ENCODE assay signal across 23 cellular contexts in the genomic region with DNA sequence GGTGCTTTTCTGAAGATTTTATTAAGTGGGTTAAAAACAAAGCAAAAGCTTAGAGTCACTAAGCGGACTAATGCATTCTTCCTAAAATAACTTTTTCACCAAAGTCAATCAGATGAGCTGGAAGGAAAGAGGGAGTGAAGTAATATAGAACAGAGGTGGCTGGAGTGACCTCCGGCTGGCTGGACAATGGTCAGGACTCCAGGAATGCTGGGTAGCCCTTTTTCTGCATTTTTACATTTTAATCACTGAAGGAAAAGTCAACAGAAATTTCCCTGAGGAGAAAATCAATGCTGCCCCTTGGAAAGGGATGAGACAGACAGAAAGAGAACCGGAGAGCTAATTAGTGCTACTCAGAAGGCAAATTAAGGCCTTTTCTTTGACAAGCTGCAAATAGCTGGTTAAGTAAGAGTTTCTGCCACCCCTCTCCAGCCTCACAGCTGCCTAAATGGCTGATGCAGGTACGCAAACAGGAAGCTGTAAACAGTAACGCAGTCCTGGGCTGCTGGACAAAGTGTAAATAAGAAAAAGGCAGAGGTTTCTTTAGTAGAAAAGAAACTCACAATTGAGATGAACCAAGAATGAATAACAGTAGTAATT. TPM values are rescaled to one million over a fixed set of nuclear protein-coding genes. Genes with fewer than 3 reads are reported as not detected.
DNase-seq lines count a peak whose midpoint lies in the region; ATAC-seq and TF ChIP-seq lines count a peak whose summit lies in the region.
"Had no signal": no experiment of that assay in that cellular context is flagged by ENCODE, and none has a peak within 500 bp of the region (broad histone marks: within the 10 kb centered on the region; RNA-seq: fewer than 3 reads in every experiment).

No MANE protein-coding gene starts in this region.

- peak; percentile 67 for DNase-seq in NCI-H146 treated with DMSO at 0.1 percent for 48 hours (lab: John Stamatoyannopoulos, UW; ENCODE audit: unreplicated experiment)
- DNase-seq in omental fat pad (ENCODE audit: low spot score), result no peak
- no peak for DNase-seq in stimulated activated CD4-positive, alpha-beta T cell treated with anti-CD3 and anti-CD28 coated beads, Interleukin-4, amount 100 ng/mL, for 1 hour
- DNase-seq: activated CD4-positive, alpha-beta T cell treated with anti-CD3 and anti-CD28 coated beads, Interleukin-2, amount 10 ng/mL, durations not matched to agents 7 days and 5 days; activated gamma-delta T cell; amniotic stem cell; CD4-positive, alpha-beta memory T cell; cerebellar nuclear complex; DMS79; effector memory CD4-positive, alpha-beta T cell; Karpas-422; NCI-H1092 treated with DMSO at 0.1 percent for 48 hours; NCI-H510A treated with DMSO at 0.1 percent for 48 hours; ovary; Right ventricle myocardium superior; sigmoid colon; stimulated activated naive CD4-positive, alpha-beta T cell; tibial artery had no signal

- H3K4me1 ChIP-seq in HUES48 (ENCODE audit: control insufficient read depth, insufficient read depth, low read length), result peaks cover 41% of the 10 kb centered on the region
- H3K4me1 ChIP-seq: sigmoid colon had no signal

- H3K4me3 ChIP-seq in HUES48 (ENCODE audit: low read depth, low read length), result no peak overlapping the region
- H3K4me3 ChIP-seq in neural cell (ENCODE audit: low read length), result peak overlapping the region; percentile 15
- H3K4me3 ChIP-seq: lung, ovary, sigmoid colon, tibial artery had no signal

- H3K36me3 ChIP-seq in HUES48 (ENCODE audit: control insufficient read depth, insufficient read depth, low read length), result no peaks in the 10 kb centered on the region
- H3K36me3 ChIP-seq in neural cell (ENCODE audit: insufficient read depth, low read length), result no peaks in the 10 kb centered on the region
- H3K36me3 ChIP-seq: ovary, sigmoid colon, tibial artery had no signal

- peak overlapping the region; percentile 38 to 74 (median 63) for H3K4me3 Mint-ChIP-seq in brain
- H3K4me3 Mint-ChIP-seq: activated CD4-positive, alpha-beta T cell treated with anti-CD3 and anti-CD28 coated beads, Interleukin-2, amount 10 ng/mL, durations not matched to agents 7 days and 5 days; CD4-positive, alpha-beta memory T cell had no signal

- ATAC-seq in omental fat pad (ENCODE audit: low FRiP score) (no peak), GM18858 (IDR thresholded peaks at IDR 0.05; ENCODE audit: unreplicated experiment) (no peak)

- H3K27me3 ChIP-seq in HUES48 (ENCODE audit: control insufficient read depth, insufficient read depth, low read length), result peaks cover 12% of the 10 kb centered on the region
- no peaks in the 10 kb centered on the region for H3K27me3 ChIP-seq in neural cell (ENCODE audit: insufficient read depth, low read depth, low read length)
- H3K27me3 ChIP-seq: ovary had no signal

- H2AFZ ChIP-seq in neural cell (ENCODE audit: low read depth, low read length), result no peak overlapping the region

- H3K27ac ChIP-seq in HUES48 (ENCODE audit: low read depth, low read length) (peak overlapping the region; percentile 78), neural cell (ENCODE audit: low read length) (no peak overlapping the region)
- H3K27ac ChIP-seq: ovary, sigmoid colon, tibial artery had no signal

- H3K4me1 Mint-ChIP-seq in brain, result peaks cover 87% of the 10 kb centered on the region
- H3K4me1 Mint-ChIP-seq: activated CD4-positive, alpha-beta T cell treated with anti-CD3 and anti-CD28 coated beads, Interleukin-2, amount 10 ng/mL, durations not matched to agents 7 days and 5 days; CD4-positive, alpha-beta memory T cell had no signal

- H4K20me1 ChIP-seq in neural cell (ENCODE audit: insufficient read depth), result no peaks in the 10 kb centered on the region

- no peaks in the 10 kb centered on the region for H3K27me3 Mint-ChIP-seq in brain

- TF ChIP-seq EP300 in neural cell (conservative IDR thresholded peaks at IDR 0.05; ENCODE audit: poor library complexity, severe bottlenecking), result no peak

- H3K9me3 ChIP-seq in HUES48 (ENCODE audit: control insufficient read depth, insufficient read depth, low read length) (no peaks in the 10 kb centered on the region), neural cell (ENCODE audit: low read length) (no peaks in the 10 kb centered on the region)
- H3K9me3 ChIP-seq: ovary, sigmoid colon, tibial artery had no signal

- TF ChIP-seq RAD21 in neural cell (conservative IDR thresholded peaks at IDR 0.05), result no peak

- H3K36me3 Mint-ChIP-seq in brain, result no peaks in the 10 kb centered on the region
- H3K36me3 Mint-ChIP-seq: CD4-positive, alpha-beta memory T cell had no signal

- H3K9ac ChIP-seq in HUES48 (ENCODE audit: low read depth, low read length) (no peak overlapping the region), neural cell (ENCODE audit: low read length) (no peak overlapping the region)

- no peaks in the 10 kb centered on the region for H3K9me3 Mint-ChIP-seq in brain
- H3K9me3 Mint-ChIP-seq: activated CD4-positive, alpha-beta T cell treated with anti-CD3 and anti-CD28 coated beads, Interleukin-2, amount 10 ng/mL, durations not matched to agents 7 days and 5 days; CD4-positive, alpha-beta memory T cell had no signal

- H3K79me2 ChIP-seq in neural cell (replicated peaks; ENCODE audit: insufficient read depth, low read length), result peaks cover 39% of the 10 kb centered on the region

- H3K9me2 ChIP-seq in neural cell (ENCODE audit: insufficient read depth, low read length), result no peaks in the 10 kb centered on the region

- no peaks in the 10 kb centered on the region for H3F3A ChIP-seq in neural cell (ENCODE audit: insufficient read depth, low read length, poor library complexity, severe bottlenecking)

- H3K27ac Mint-ChIP-seq in brain, result peak overlapping the region; percentile 47 to 92 (median 70)
- H3K27ac Mint-ChIP-seq: activated CD4-positive, alpha-beta T cell treated with anti-CD3 and anti-CD28 coated beads, Interleukin-2, amount 10 ng/mL, durations not matched to agents 7 days and 5 days; CD4-positive, alpha-beta memory T cell had no signal

- H3K4me2 ChIP-seq in neural cell (ENCODE audit: low read length), result no peak overlapping the region

- TF ChIP-seq CTCF in brain (conservative IDR thresholded peaks at IDR 0.05), result no peak
- no peak for TF ChIP-seq CTCF in neural cell (IDR thresholded peaks at IDR 0.05; ENCODE audit: poor library complexity, severe bottlenecking)
- no peak for TF ChIP-seq CTCF in omental fat pad (IDR thresholded peaks at IDR 0.05)

TF ChIP-seq in neural cell, 6 proteins besides CTCF, POLR2A, EP300 and RAD21:
- TF ChIP-seq MXI1 (conservative IDR thresholded peaks at IDR 0.05; ENCODE audit: poor library complexity, severe bottlenecking), result no peak
- TF ChIP-seq EZH2 (IDR thresholded peaks at IDR 0.05; ENCODE audit: borderline replicate concordance, insufficient read depth, low read length, poor library complexity, severe bottlenecking), result no peak
- no peak for TF ChIP-seq TAF1 (IDR thresholded peaks at IDR 0.05; ENCODE audit: low read depth)
- no peak for TF ChIP-seq SMC3 (conservative IDR thresholded peaks at IDR 0.05; ENCODE audit: poor library complexity)
- TF ChIP-seq POLR2AphosphoS5 (IDR thresholded peaks at IDR 0.05), result no peak
- TF ChIP-seq, protein P1, sequence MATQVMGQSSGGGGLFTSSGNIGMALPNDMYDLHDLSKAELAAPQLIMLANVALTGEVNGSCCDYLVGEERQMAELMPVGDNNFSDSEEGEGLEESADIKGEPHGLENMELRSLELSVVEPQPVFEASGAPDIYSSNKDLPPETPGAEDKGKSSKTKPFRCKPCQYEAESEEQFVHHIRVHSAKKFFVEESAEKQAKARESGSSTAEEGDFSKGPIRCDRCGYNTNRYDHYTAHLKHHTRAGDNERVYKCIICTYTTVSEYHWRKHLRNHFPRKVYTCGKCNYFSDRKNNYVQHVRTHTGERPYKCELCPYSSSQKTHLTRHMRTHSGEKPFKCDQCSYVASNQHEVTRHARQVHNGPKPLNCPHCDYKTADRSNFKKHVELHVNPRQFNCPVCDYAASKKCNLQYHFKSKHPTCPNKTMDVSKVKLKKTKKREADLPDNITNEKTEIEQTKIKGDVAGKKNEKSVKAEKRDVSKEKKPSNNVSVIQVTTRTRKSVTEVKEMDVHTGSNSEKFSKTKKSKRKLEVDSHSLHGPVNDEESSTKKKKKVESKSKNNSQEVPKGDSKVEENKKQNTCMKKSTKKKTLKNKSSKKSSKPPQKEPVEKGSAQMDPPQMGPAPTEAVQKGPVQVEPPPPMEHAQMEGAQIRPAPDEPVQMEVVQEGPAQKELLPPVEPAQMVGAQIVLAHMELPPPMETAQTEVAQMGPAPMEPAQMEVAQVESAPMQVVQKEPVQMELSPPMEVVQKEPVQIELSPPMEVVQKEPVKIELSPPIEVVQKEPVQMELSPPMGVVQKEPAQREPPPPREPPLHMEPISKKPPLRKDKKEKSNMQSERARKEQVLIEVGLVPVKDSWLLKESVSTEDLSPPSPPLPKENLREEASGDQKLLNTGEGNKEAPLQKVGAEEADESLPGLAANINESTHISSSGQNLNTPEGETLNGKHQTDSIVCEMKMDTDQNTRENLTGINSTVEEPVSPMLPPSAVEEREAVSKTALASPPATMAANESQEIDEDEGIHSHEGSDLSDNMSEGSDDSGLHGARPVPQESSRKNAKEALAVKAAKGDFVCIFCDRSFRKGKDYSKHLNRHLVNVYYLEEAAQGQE (IDR thresholded peaks at IDR 0.05; ENCODE audit: borderline replicate concordance), result no peak

RNA-seq across cellular contexts. Expression of a gene that starts 6.5 kb away (rescaled TPM):
- polyA plus RNA-seq in brain (ENCODE audit: insufficient read depth, low read depth, low replicate concordance) (2.5 TPM), neural cell (15.7 and 15.8 TPM in 2 replicates)
- polyA minus RNA-seq in neural cell, result 85.0 and 91.0 TPM in 2 replicates
- total RNA-seq in omental fat pad, result 1 to 10 TPM in 3 of 4 donors, under 1 TPM in 1; 0.16 to 4.4 (median 2.1) TPM
- polyA plus RNA-seq: CD4-positive, alpha-beta memory T cell had no signal
